In the genomic region with DNA sequence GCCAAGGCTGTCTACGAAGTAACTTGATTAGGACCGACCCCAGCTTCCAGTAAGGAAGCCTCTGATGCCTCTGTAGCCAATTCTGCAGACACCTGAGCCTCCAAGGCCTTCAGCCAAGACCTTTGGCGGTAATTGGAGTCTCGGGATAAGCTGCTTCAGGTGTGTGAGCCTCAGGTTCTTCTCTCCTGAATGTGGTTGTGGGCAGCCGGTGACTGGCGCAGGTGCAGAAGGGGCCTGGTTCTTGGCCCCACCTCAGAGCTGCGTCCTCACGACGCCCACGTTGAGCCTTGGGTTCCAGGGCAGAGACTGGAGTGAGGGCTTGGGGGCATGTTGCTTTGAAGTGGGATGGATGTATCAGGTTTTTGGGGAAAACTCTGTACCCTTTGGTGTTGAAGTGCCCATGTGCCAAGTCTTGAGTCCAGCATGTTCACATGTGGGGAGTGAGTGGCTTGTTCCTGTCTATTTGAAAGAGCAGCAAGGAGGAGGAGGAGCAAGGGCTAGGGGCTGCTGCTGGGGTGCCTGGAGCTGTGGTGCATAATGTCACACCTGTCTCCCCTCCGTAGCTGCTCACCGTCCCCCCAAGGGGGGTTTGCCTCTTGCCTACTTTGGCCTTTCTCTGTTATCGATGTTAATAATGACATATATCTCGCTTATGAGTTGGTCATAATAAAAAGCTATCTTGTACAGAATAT, we compare ENCODE assay signal across 8 cellular contexts. TPM values are rescaled to one million over a fixed set of nuclear protein-coding genes. Genes with fewer than 3 reads are reported as not detected.
A peak's percentile ranks its signal among the peaks of the same experiment; 100 is the strongest.
DNase-seq lines count a peak whose midpoint lies in the region; ATAC-seq and TF ChIP-seq lines count a peak whose summit lies in the region.

No MANE protein-coding gene starts in this region.

- no peaks in the 10 kb centered on the region for H3K27me3 Mint-ChIP-seq in central memory CD8-positive, alpha-beta T cell

- peak overlapping the region; percentile 85 for H3K4me3 Mint-ChIP-seq in central memory CD8-positive, alpha-beta T cell

- H3K9ac ChIP-seq in mucosa of rectum (ENCODE audit: low read depth in 1 of 2, low read length in 2 of 2) = peak overlapping the region in 1 of 2 donors; percentile 80

- no peak overlapping the region for H3K27ac Mint-ChIP-seq in central memory CD8-positive, alpha-beta T cell (ENCODE audit: low read depth)

- intact Hi-C loops in heart right ventricle (cut with DNase I) (no loop called here), left ventricle myocardium superior (cut with micrococcal nuclease) (no loop called here), aorta (cut with DNase I) (no loop called here)

- H3K27me3 ChIP-seq in heart right ventricle = no peaks in the 10 kb centered on the region
- H3K27me3 ChIP-seq in mucosa of rectum (ENCODE audit: control insufficient read depth in 2 of 2, insufficient read depth in 2 of 2, low read length in 2 of 2) = no peaks in the 10 kb centered on the region
- no peaks in the 10 kb centered on the region for H3K27me3 ChIP-seq in aorta (ENCODE audit: control insufficient read depth in 1 of 2, insufficient read depth in 2 of 2, low read length in 1 of 2)

- peaks cover 6% of the 10 kb centered on the region for H3K36me3 Mint-ChIP-seq in central memory CD8-positive, alpha-beta T cell (ENCODE audit: insufficient read depth)

- H3K9me3 ChIP-seq in heart right ventricle (no peaks in the 10 kb centered on the region), mucosa of rectum (ENCODE audit: control insufficient read depth in 2 of 2, low read length in 2 of 2) (no peaks in the 10 kb centered on the region), aorta (ENCODE audit: control insufficient read depth, low read length) (no peaks in the 10 kb centered on the region)

- H3K36me3 ChIP-seq in heart right ventricle (peaks cover 0 to 21% (median 0%) of the 10 kb centered on the region in 9 donors), mucosa of rectum (ENCODE audit: control insufficient read depth in 2 of 2, insufficient read depth in 2 of 2, low read length in 2 of 2) (no peaks in the 10 kb centered on the region), aorta (ENCODE audit: control insufficient read depth in 1 of 2, insufficient read depth in 2 of 2, low read length in 1 of 2) (no peaks in the 10 kb centered on the region)

- DNase-seq in heart right ventricle (no peak), left ventricle myocardium superior (no peak), aorta (no peak), SW480 (ENCODE audit: low spot score) (no peak)
- DNase-seq in central memory CD8-positive, alpha-beta T cell (ENCODE audit: low spot score in 2 of 2) = no peak

- no peaks in the 10 kb centered on the region for H3K9me3 Mint-ChIP-seq in central memory CD8-positive, alpha-beta T cell

- no peak for TF ChIP-seq CTCF in heart right ventricle (IDR thresholded peaks at IDR 0.05)

- peaks cover 11 to 54% (median 24%) of the 10 kb centered on the region in 9 donors for H3K4me1 ChIP-seq in heart right ventricle
- H3K4me1 ChIP-seq in mucosa of rectum (ENCODE audit: control insufficient read depth in 2 of 2, insufficient read depth in 2 of 2, low read length in 2 of 2) = peaks cover 10 to 23% of the 10 kb centered on the region in 2 donors
- H3K4me1 ChIP-seq in aorta (ENCODE audit: control insufficient read depth in 1 of 2, insufficient read depth in 2 of 2, low read length in 2 of 2) = no peaks in the 10 kb centered on the region

- WGBS in heart right ventricle, 2 donors = 78 to 88% methylated on average over 14 of the region's 14 CpGs
- WGBS in aorta, 2 donors = 86 to 91% methylated on average over 14 of the region's 14 CpGs

- peak overlapping the region in 2 of 10 donors; percentile 23 to 41 for H3K27ac ChIP-seq in heart right ventricle
- H3K27ac ChIP-seq in mucosa of rectum (ENCODE audit: low read depth in 2 of 2, low read length in 2 of 2) = no peak overlapping the region
- H3K27ac ChIP-seq in aorta (ENCODE audit: low read depth in 1 of 2, low read length in 2 of 2) = no peak overlapping the region

- no peak for ATAC-seq in heart right ventricle
- ATAC-seq in left ventricle myocardium superior = no peak
- ATAC-seq in central memory CD8-positive, alpha-beta T cell (replicated peaks; ENCODE audit: extremely low read depth, poor library complexity, severe bottlenecking) = no peak
- ATAC-seq in aorta (ENCODE audit: low FRiP score) = peak; percentile 3
- ATAC-seq in HG02571 (IDR thresholded peaks at IDR 0.05; ENCODE audit: unreplicated experiment) = no peak
- ATAC-seq in HG03342 (IDR thresholded peaks at IDR 0.05; ENCODE audit: unreplicated experiment) = no peak

- H3K4me3 ChIP-seq in heart right ventricle = peak overlapping the region in 9 of 10 donors; percentile 63 to 90 (median 81)
- H3K4me3 ChIP-seq in mucosa of rectum (ENCODE audit: low read length in 2 of 2) = peak overlapping the region; percentile 73 to 81
- no peak overlapping the region for H3K4me3 ChIP-seq in aorta (ENCODE audit: low read length in 2 of 2)

- peaks cover 21% of the 10 kb centered on the region for H3K4me1 Mint-ChIP-seq in central memory CD8-positive, alpha-beta T cell

RNA-seq across cellular contexts. Expression of a gene that starts 1.4 kb away (rescaled TPM):
- total RNA-seq in heart right ventricle (10 to 100 TPM; 17.7 to 25.8 (median 20.2) TPM), left ventricle myocardium superior (22.8 TPM), aorta (10 to 100 TPM; 14.4 to 15.7 TPM)
- polyA plus RNA-seq in heart right ventricle (10 to 100 TPM; 12.9 to 13.0 TPM), aorta (10 to 100 TPM; 11.2 to 12.3 TPM)

Comparison
In these comparisons a context has a peak if more than half of its experiments do, and no peak if none do; other contexts are left out.
1. H3K4me3 ChIP-seq: peak in heart right ventricle (9 of 10) and mucosa of rectum (2 of 2); none in aorta (0 of 2).